In the genomic region with DNA sequence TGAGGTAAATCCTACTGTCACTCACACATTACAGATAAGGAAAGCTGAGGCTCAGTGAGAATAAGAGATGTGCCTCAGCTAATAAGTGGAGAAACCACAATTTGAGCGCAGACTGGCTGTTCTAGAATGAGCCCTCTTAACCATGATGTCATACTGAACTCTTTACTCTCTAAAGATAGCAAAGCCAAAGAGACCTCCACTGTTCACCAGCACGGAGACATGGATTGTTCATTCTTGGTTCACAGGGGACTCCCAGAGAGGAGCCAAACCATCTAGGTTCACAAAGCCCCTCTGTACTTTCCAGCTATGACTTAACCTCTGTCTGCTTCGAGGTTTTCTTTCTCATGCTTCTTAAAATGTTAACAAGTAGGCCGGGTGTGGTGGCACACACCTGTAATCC, we compare ENCODE assay signal across 21 cellular contexts. TPM values are rescaled to one million over a fixed set of nuclear protein-coding genes. Genes with fewer than 3 reads are reported as not detected.
A peak's percentile ranks its signal among the peaks of the same experiment; 100 is the strongest.
DNase-seq lines count a peak whose midpoint lies in the region; ATAC-seq and TF ChIP-seq lines count a peak whose summit lies in the region.
"Had no signal": no experiment of that assay in that cellular context is flagged by ENCODE, and none has a peak within 500 bp of the region (broad histone marks: within the 10 kb centered on the region; RNA-seq: fewer than 3 reads in every experiment).

No MANE protein-coding gene starts in this region.

- 85% methylated on average over 4 of the region's 4 CpGs for WGBS in right cardiac atrium
- 61% methylated on average over 4 of the region's 4 CpGs for WGBS in smooth muscle cell (ENCODE audit: low lambda C conversion rate)

- peaks cover 9% of the 10 kb centered on the region for H3K27me3 Mint-ChIP-seq in activated T-helper 17 cell treated with anti-CD3 and anti-CD28 coated beads, Interleukin-2, amount 50 U/mL, for 72 hours
- H3K27me3 Mint-ChIP-seq: CD4-positive, alpha-beta T cell had no signal

- H3K79me2 ChIP-seq in smooth muscle cell (ENCODE audit: low read depth), result no peaks in the 10 kb centered on the region

- no peaks in the 10 kb centered on the region for H3K36me3 Mint-ChIP-seq in activated T-helper 17 cell treated with anti-CD3 and anti-CD28 coated beads, Interleukin-2, amount 50 U/mL, for 72 hours (ENCODE audit: low read depth)
- H3K36me3 Mint-ChIP-seq: IgD-negative memory B cell had no signal

- H3K9me3 Mint-ChIP-seq in activated T-helper 17 cell treated with anti-CD3 and anti-CD28 coated beads, Interleukin-2, amount 50 U/mL, for 72 hours, result no peaks in the 10 kb centered on the region
- H3K9me3 Mint-ChIP-seq: CD4-positive, alpha-beta T cell had no signal

- no peaks in the 10 kb centered on the region for H3K9me3 ChIP-seq in cardiac muscle cell (ENCODE audit: low read depth)
- H3K9me3 ChIP-seq in right cardiac atrium (ENCODE audit: control insufficient read depth, low read length), result no peaks in the 10 kb centered on the region
- no peaks in the 10 kb centered on the region for H3K9me3 ChIP-seq in smooth muscle cell (replicated peaks; ENCODE audit: low read depth)
- H3K9me3 ChIP-seq: A549 had no signal

- H3K27me3 ChIP-seq in cardiac muscle cell, result no peaks in the 10 kb centered on the region
- H3K27me3 ChIP-seq in right cardiac atrium (ENCODE audit: control insufficient read depth, insufficient read depth), result no peaks in the 10 kb centered on the region
- no peaks in the 10 kb centered on the region for H3K27me3 ChIP-seq in smooth muscle cell (ENCODE audit: low read depth)

- no peaks in the 10 kb centered on the region for H3K4me1 Mint-ChIP-seq in activated T-helper 17 cell treated with anti-CD3 and anti-CD28 coated beads, Interleukin-2, amount 50 U/mL, for 72 hours
- H3K4me1 Mint-ChIP-seq: GM23338 had no signal

- no peak overlapping the region for H3K4me2 ChIP-seq in smooth muscle cell
- H3K4me2 ChIP-seq: A549, GM23338 had no signal

- no peaks in the 10 kb centered on the region for H3K4me1 ChIP-seq in cardiac muscle cell (ENCODE audit: low read depth)
- no peaks in the 10 kb centered on the region for H3K4me1 ChIP-seq in right cardiac atrium (ENCODE audit: control insufficient read depth, insufficient read depth, low read length)
- H3K4me1 ChIP-seq in smooth muscle cell (ENCODE audit: low read depth), result peaks cover 8% of the 10 kb centered on the region
- H3K4me1 ChIP-seq: A549 had no signal

- no peak overlapping the region for H3K9ac ChIP-seq in smooth muscle cell (ENCODE audit: low read depth)

- TF ChIP-seq CTCF in cardiac muscle cell (IDR thresholded peaks at IDR 0.05; ENCODE audit: low read depth, low read length) (no peak), GM13977 (IDR thresholded peaks at IDR 0.05; ENCODE audit: extremely low read depth, insufficient read depth, missing control alignments) (no peak), smooth muscle cell (IDR thresholded peaks at IDR 0.05; ENCODE audit: borderline replicate concordance, insufficient read depth, poor library complexity, severe bottlenecking) (no peak)

- DNase-seq in cardiac muscle cell (ENCODE audit: low read depth in 1 of 2, low spot score in 1 of 2) (no peak), right cardiac atrium (no peak), GM13977 (ENCODE audit: low spot score) (peak; percentile 19), smooth muscle cell (lab: John Stamatoyannopoulos, UW; ENCODE audit: unreplicated experiment) (no peak), LoVo (ENCODE audit: low spot score) (no peak), retina (no peak)
- DNase-seq: AML-193; Calu3; CD4-positive, alpha-beta T cell; DMS79 treated with DMSO at 0.1 percent for 48 hours; GF-D8; Karpas-422; KBM-7 had no signal

- H3F3A ChIP-seq in smooth muscle cell (ENCODE audit: low read depth), result peaks cover 14% of the 10 kb centered on the region

- ATAC-seq in right cardiac atrium (no peak), HG02610 (IDR thresholded peaks at IDR 0.05; ENCODE audit: unreplicated experiment) (peak; percentile 71)
- no peak for ATAC-seq in activated T-helper 17 cell treated with anti-CD3 and anti-CD28 coated beads, Interleukin-2, amount 50 U/mL, for 72 hours (replicated peaks)
- ATAC-seq: A549, GM23338, HCT116 had no signal

- no peak overlapping the region for H3K27ac Mint-ChIP-seq in activated T-helper 17 cell treated with anti-CD3 and anti-CD28 coated beads, Interleukin-2, amount 50 U/mL, for 72 hours
- H3K27ac Mint-ChIP-seq: CD4-positive, alpha-beta T cell; GM23338; IgD-negative memory B cell had no signal

- in situ Hi-C loops in GM13977 (cut with MboI; ENCODE audit: low pct_unique_long_range_greater_than_20kb, low sequenced_read_pairs, unreplicated experiment), result no loop called here

- no peak overlapping the region for H3K4me3 Mint-ChIP-seq in activated T-helper 17 cell treated with anti-CD3 and anti-CD28 coated beads, Interleukin-2, amount 50 U/mL, for 72 hours
- H3K4me3 Mint-ChIP-seq: CD4-positive, alpha-beta T cell; GM23338; IgD-negative memory B cell had no signal

- no peak overlapping the region for H2AFZ ChIP-seq in smooth muscle cell (ENCODE audit: low read depth)
- H2AFZ ChIP-seq: GM23338 had no signal

- intact Hi-C loops in right cardiac atrium (cut with DNase I), result no loop called here

- H3K4me3 ChIP-seq in cardiac muscle cell, result no peak overlapping the region
- no peak overlapping the region for H3K4me3 ChIP-seq in right cardiac atrium (ENCODE audit: low read length)
- H3K4me3 ChIP-seq in smooth muscle cell, result no peak overlapping the region
- H3K4me3 ChIP-seq: A549, GM23338 had no signal

- no peaks in the 10 kb centered on the region for H4K20me1 ChIP-seq in smooth muscle cell (ENCODE audit: low read depth)

- H3K27ac ChIP-seq in cardiac muscle cell (peak overlapping the region; percentile 67), right cardiac atrium (ENCODE audit: low read length) (no peak overlapping the region), smooth muscle cell (ENCODE audit: low read depth) (peak overlapping the region; percentile 29)
- H3K27ac ChIP-seq: 22Rv1, A549, C4-2B had no signal

- H3K36me3 ChIP-seq in cardiac muscle cell, result peaks cover 40% of the 10 kb centered on the region
- H3K36me3 ChIP-seq in smooth muscle cell (ENCODE audit: low read depth), result no peaks in the 10 kb centered on the region

RNA-seq across cellular contexts. Expression of gene YARS2, which starts 32.7 kb away (rescaled TPM):
- total RNA-seq in cardiac muscle cell (31.6 and 39.9 TPM in 2 replicates), right cardiac atrium (10 to 100 TPM in 1 of 4 donors, 1 to 10 TPM in 3; 7.3 to 11.7 (median 9.0) TPM), smooth muscle cell (22.5 and 32.6 TPM in 2 replicates)
- polyA plus RNA-seq in cardiac muscle cell (33.4 and 44.1 TPM in 2 replicates), right cardiac atrium (15.1 TPM), smooth muscle cell (25.4 and 25.9 TPM in 2 replicates)
- 10 to 100 TPM; 19.0 to 37.6 TPM for total RNA-seq in activated T-helper 17 cell treated with anti-CD3 and anti-CD28 coated beads, Interleukin-2, amount 50 U/mL, for 72 hours
